Comparison of ENCODE assay signal across 12 cellular contexts in genomic region chr1:211287218-211287617, GRCh38.
"Had no signal": no experiment of that assay in that cellular context is flagged by ENCODE, and none has a peak within 500 bp of the region (broad histone marks: within the 10 kb centered on the region; RNA-seq: fewer than 3 reads in every experiment).

No MANE protein-coding gene starts in this region.

- H3K27me3 ChIP-seq: hepatocyte, spleen, transverse colon had no signal

- DNase-seq: activated CD8-positive, alpha-beta memory T cell treated with anti-CD3 and anti-CD28 coated beads, Interleukin-2, amount 50 U/mL, for 4 hours; activated CD8-positive, alpha-beta T cell treated with anti-CD3 and anti-CD28 coated beads for 36 hours; activated T-cell treated with anti-CD3 and anti-CD28 coated beads, Interleukin-2, amount 50 U/mL, for 72 hours; aorta; effector CD4-positive, alpha-beta T cell; right cardiac atrium; spleen; stimulated activated CD4-positive, alpha-beta T cell treated with anti-CD3 and anti-CD28 coated beads, Interleukin-1b, Interleukin-23, amount 100 ng/mL, for 48 hours; stimulated activated naive B cell treated with anti-CD40 and anti-IgM and Interleukin-4, amounts not matched to agents 10 μg/mL and 1 μg/mL and 100 μg/mL, for 72 hours; transverse colon had no signal

- ATAC-seq: activated CD8-positive, alpha-beta T cell treated with anti-CD3 and anti-CD28 coated beads for 36 hours; activated T-cell treated with anti-CD3 and anti-CD28 coated beads, Interleukin-2, amount 50 U/mL, for 72 hours; right cardiac atrium; stimulated activated naive B cell treated with anti-CD40 and anti-IgM and Interleukin-4, amounts not matched to agents 10 μg/mL and 1 μg/mL and 100 μg/mL, for 72 hours had no signal

- H3K27ac ChIP-seq: epithelial cell of prostate, hepatocyte, spleen, transverse colon had no signal

- H3K27ac Mint-ChIP-seq: activated CD8-positive, alpha-beta T cell treated with anti-CD3 and anti-CD28 coated beads for 36 hours; activated T-cell treated with anti-CD3 and anti-CD28 coated beads, Interleukin-2, amount 50 U/mL, for 72 hours; stimulated activated naive B cell treated with anti-CD40 and anti-IgM and Interleukin-4, amounts not matched to agents 10 μg/mL and 1 μg/mL and 100 μg/mL, for 72 hours had no signal

- H3K4me3 Mint-ChIP-seq: activated CD8-positive, alpha-beta T cell treated with anti-CD3 and anti-CD28 coated beads for 36 hours; activated T-cell treated with anti-CD3 and anti-CD28 coated beads, Interleukin-2, amount 50 U/mL, for 72 hours; stimulated activated naive B cell treated with anti-CD40 and anti-IgM and Interleukin-4, amounts not matched to agents 10 μg/mL and 1 μg/mL and 100 μg/mL, for 72 hours had no signal

- H3K9me3 Mint-ChIP-seq: activated CD8-positive, alpha-beta T cell treated with anti-CD3 and anti-CD28 coated beads for 36 hours; activated T-cell treated with anti-CD3 and anti-CD28 coated beads, Interleukin-2, amount 50 U/mL, for 72 hours; stimulated activated naive B cell treated with anti-CD40 and anti-IgM and Interleukin-4, amounts not matched to agents 10 μg/mL and 1 μg/mL and 100 μg/mL, for 72 hours had no signal

- H3K27me3 Mint-ChIP-seq: activated CD8-positive, alpha-beta T cell treated with anti-CD3 and anti-CD28 coated beads for 36 hours; stimulated activated naive B cell treated with anti-CD40 and anti-IgM and Interleukin-4, amounts not matched to agents 10 μg/mL and 1 μg/mL and 100 μg/mL, for 72 hours had no signal

- H3K4me3 ChIP-seq: hepatocyte, spleen, transverse colon had no signal
